ENCODE assay signal across 10 cellular contexts in genomic region chr2:134324942-134325341, GRCh38.
DNase-seq lines count a peak whose midpoint lies in the region; ATAC-seq and TF ChIP-seq lines count a peak whose summit lies in the region.
"Had no signal": no experiment of that assay in that cellular context is flagged by ENCODE, and none has a peak within 500 bp of the region (broad histone marks: within the 10 kb centered on the region; RNA-seq: fewer than 3 reads in every experiment).

No MANE protein-coding gene starts in this region.

- H3K4me1 ChIP-seq in trophoblast cell (ENCODE audit: control insufficient read depth in 1 of 2, insufficient read depth in 2 of 2, low read length in 2 of 2) (no peaks in the 10 kb centered on the region), tibial artery (peaks cover 0 to 18% (median 3%) of the 10 kb centered on the region in 4 donors)

- no peak overlapping the region for H2BK120ac ChIP-seq in trophoblast cell (ENCODE audit: insufficient read depth, low read length, poor library complexity)

- H2BK12ac ChIP-seq in trophoblast cell (ENCODE audit: low read length): no peak overlapping the region

- no peak overlapping the region for H3K4ac ChIP-seq in trophoblast cell (ENCODE audit: low read depth, low read length)

- peaks cover 6% of the 10 kb centered on the region for H3K9me3 Mint-ChIP-seq in nephron progenitor cell

- no peaks in the 10 kb centered on the region for H3K27me3 Mint-ChIP-seq in nephron progenitor cell (ENCODE audit: low read depth, poor library complexity)

- H3K79me2 ChIP-seq in trophoblast cell (ENCODE audit: control insufficient read depth, insufficient read depth, low read length, poor library complexity): no peaks in the 10 kb centered on the region

- no peaks in the 10 kb centered on the region for H3K27me3 ChIP-seq in trophoblast cell (ENCODE audit: insufficient read depth, low read length)
- H3K27me3 ChIP-seq in tibial artery: no peaks in the 10 kb centered on the region

- H3K18ac ChIP-seq in trophoblast cell (ENCODE audit: low read length): no peak overlapping the region

- H3K27ac ChIP-seq in trophoblast cell (ENCODE audit: low read depth, low read length) (no peak overlapping the region), tibial artery (no peak overlapping the region)

- no peak overlapping the region for H2AK5ac ChIP-seq in trophoblast cell (ENCODE audit: low read length)

- no peak for TF ChIP-seq CTCF in fibroblast of pulmonary artery (IDR thresholded peaks at IDR 0.05; ENCODE audit: low read length, missing control alignments)
- no peak for TF ChIP-seq CTCF in nephron progenitor cell (IDR thresholded peaks at IDR 0.05)
- TF ChIP-seq CTCF in tibial artery (IDR thresholded peaks at IDR 0.05): no peak

- WGBS in trophoblast cell (ENCODE audit: extremely low coverage, insufficient coverage, insufficient read length): no CpG with 5 or more reads among the region's 1 CpG

- ATAC-seq in GM21390 (IDR thresholded peaks at IDR 0.05; ENCODE audit: unreplicated experiment) (peak; percentile 89), HG03442 (IDR thresholded peaks at IDR 0.05; ENCODE audit: unreplicated experiment) (peak; percentile 83)

- peaks cover 41% of the 10 kb centered on the region for H3K36me3 Mint-ChIP-seq in nephron progenitor cell (ENCODE audit: low read depth)

- H3K4me1 Mint-ChIP-seq in nephron progenitor cell: peaks cover 4% of the 10 kb centered on the region

- no peaks in the 10 kb centered on the region for H3K79me1 ChIP-seq in trophoblast cell (ENCODE audit: low read length)

- H3K4me3 Mint-ChIP-seq in nephron progenitor cell: no peak overlapping the region

- no peak overlapping the region for H4K91ac ChIP-seq in trophoblast cell (ENCODE audit: low read depth, low read length)

- peak; percentile 41 for DNase-seq in CD1c-positive myeloid dendritic cell (ENCODE audit: extremely low spot score)
- peak; percentile 14 for DNase-seq in fibroblast of pulmonary artery (ENCODE audit: low read depth)
- no peak for DNase-seq in nephron progenitor cell
- DNase-seq in trophoblast cell: no peak
- DNase-seq in amygdala (lab: John Stamatoyannopoulos, UW): no peak
- no peak for DNase-seq in tibial artery
- DNase-seq: GDM1, NCI-H2171 had no signal

- no peaks in the 10 kb centered on the region for H3K9me3 ChIP-seq in trophoblast cell (ENCODE audit: insufficient read depth, low read depth, low read length)
- no peaks in the 10 kb centered on the region for H3K9me3 ChIP-seq in tibial artery

- no peak overlapping the region for H3K4me2 ChIP-seq in trophoblast cell (ENCODE audit: low read length)

- H2AFZ ChIP-seq in trophoblast cell (ENCODE audit: insufficient read depth, low read length, poor library complexity): no peak overlapping the region

- H4K12ac ChIP-seq in trophoblast cell (ENCODE audit: low read depth, low read length): no peak overlapping the region

- H3K23ac ChIP-seq in trophoblast cell (ENCODE audit: low read length): no peak overlapping the region

- no peak overlapping the region for H3K27ac Mint-ChIP-seq in nephron progenitor cell

- H3K36me3 ChIP-seq in trophoblast cell (ENCODE audit: control insufficient read depth in 1 of 2, insufficient read depth in 2 of 2, low read length in 2 of 2) (no peaks in the 10 kb centered on the region), tibial artery (no peaks in the 10 kb centered on the region)

- no peak overlapping the region for H2BK5ac ChIP-seq in trophoblast cell (ENCODE audit: low read depth, low read length, poor library complexity)

- no peak overlapping the region for H4K8ac ChIP-seq in trophoblast cell (ENCODE audit: low read depth, low read length)

- no peak overlapping the region for H3K9ac ChIP-seq in trophoblast cell (ENCODE audit: low read length)

- no peak overlapping the region for H3K14ac ChIP-seq in trophoblast cell (ENCODE audit: low read length)

- H3K4me3 ChIP-seq in fibroblast of pulmonary artery (replicated peaks; ENCODE audit: low read depth, low read length) (no peak overlapping the region), trophoblast cell (ENCODE audit: low read depth, low read length) (no peak overlapping the region), tibial artery (no peak overlapping the region)

- intact Hi-C loops in tibial artery (cut with DNase I; ENCODE audit: low total_unique reads): no loop called here

Comparison
In these comparisons a context has a peak if more than half of its experiments do, and no peak if none do; other contexts are left out.
1. DNase-seq: peak in CD1c-positive myeloid dendritic cell (single experiment) and fibroblast of pulmonary artery (single experiment); none in nephron progenitor cell (single experiment), trophoblast cell (0 of 2), amygdala (0 of 56) and tibial artery (0 of 2).